16 cellular contexts compared by ENCODE assay signal in the genomic region with DNA sequence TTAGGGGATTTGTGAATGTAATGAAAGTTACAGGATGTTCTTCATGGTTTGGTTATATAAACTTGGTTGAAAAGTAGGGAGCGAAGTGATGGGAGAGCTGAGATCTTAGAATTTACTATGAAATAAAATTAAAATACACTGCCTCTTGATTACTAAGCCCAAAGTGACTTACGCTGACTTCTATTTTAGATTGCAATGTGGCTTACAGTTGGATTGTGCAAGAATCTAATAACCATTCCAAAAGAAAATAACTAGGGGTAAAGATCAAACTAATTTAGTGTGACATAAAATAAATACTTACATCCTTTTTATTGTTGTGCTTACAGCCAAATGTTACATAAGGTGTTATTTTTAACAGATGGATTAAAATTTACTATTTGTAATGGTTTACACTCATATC. TPM values are rescaled to one million over a fixed set of nuclear protein-coding genes. Genes with fewer than 3 reads are reported as not detected.
"Had no signal": no experiment of that assay in that cellular context is flagged by ENCODE, and none has a peak within 500 bp of the region (broad histone marks: within the 10 kb centered on the region; RNA-seq: fewer than 3 reads in every experiment).

No MANE protein-coding gene starts in this region.

- H3K4me3 ChIP-seq: prostate gland, sigmoid colon, upper lobe of right lung had no signal

- H3K9me3 Mint-ChIP-seq: activated CD4-positive, alpha-beta memory T cell treated with anti-CD3 and anti-CD28 coated beads for 36 hours; activated T-cell treated with anti-CD3 and anti-CD28 coated beads, Interleukin-2, amount 50 U/mL, for 72 hours; natural killer cell treated with Interleukin-12 subunit alpha and Interleukin-12 subunit beta and Interleukin-15 and Interleukin-18, amount 100 ng/mL, for 72 hours; stimulated activated naive CD8-positive, alpha-beta T cell treated with anti-CD3 and anti-CD28 coated beads, Interleukin-15, Interleukin-2, amounts not matched to agents 100 ng/mL and 50 ng/mL, for 24 hours had no signal

- H3K9me3 ChIP-seq: prostate gland, sigmoid colon, upper lobe of right lung had no signal

- H3K4me3 Mint-ChIP-seq: activated CD4-positive, alpha-beta memory T cell treated with anti-CD3 and anti-CD28 coated beads for 36 hours; activated T-cell treated with anti-CD3 and anti-CD28 coated beads, Interleukin-2, amount 50 U/mL, for 72 hours; natural killer cell treated with Interleukin-12 subunit alpha and Interleukin-12 subunit beta and Interleukin-15 and Interleukin-18, amount 100 ng/mL, for 72 hours; stimulated activated naive CD8-positive, alpha-beta T cell treated with anti-CD3 and anti-CD28 coated beads, Interleukin-15, Interleukin-2, amounts not matched to agents 100 ng/mL and 50 ng/mL, for 24 hours had no signal

- DNase-seq: activated CD4-positive, alpha-beta memory T cell treated with anti-CD3 and anti-CD28 coated beads for 36 hours; activated CD4-positive, CD25-positive, alpha-beta regulatory T cell treated with anti-CD3 and anti-CD28 coated beads, Interleukin-2, amount 50 U/mL, for 72 hours; activated gamma-delta T cell treated with Interleukin-2 at 50 U/mL for 16 hours; activated T-cell treated with anti-CD3 and anti-CD28 coated beads, Interleukin-2, amount 50 U/mL, for 72 hours; hypothalamus; left cardiac atrium; occipital lobe; sigmoid colon; stimulated activated CD4-positive, alpha-beta T cell treated with anti-CD3 and anti-CD28 coated beads, Interleukin-2, amount 100 ng/mL, for 48 hours; upper lobe of right lung had no signal

- H3K27ac Mint-ChIP-seq: activated CD4-positive, alpha-beta memory T cell treated with anti-CD3 and anti-CD28 coated beads for 36 hours; activated T-cell treated with anti-CD3 and anti-CD28 coated beads, Interleukin-2, amount 50 U/mL, for 72 hours; natural killer cell treated with Interleukin-12 subunit alpha and Interleukin-12 subunit beta and Interleukin-15 and Interleukin-18, amount 100 ng/mL, for 72 hours; stimulated activated naive CD8-positive, alpha-beta T cell treated with anti-CD3 and anti-CD28 coated beads, Interleukin-15, Interleukin-2, amounts not matched to agents 100 ng/mL and 50 ng/mL, for 24 hours had no signal

- H3K27me3 ChIP-seq: sigmoid colon, upper lobe of right lung had no signal

- H3K4me1 ChIP-seq: prostate gland, upper lobe of right lung had no signal

- H3K27me3 Mint-ChIP-seq: activated CD4-positive, alpha-beta memory T cell treated with anti-CD3 and anti-CD28 coated beads for 36 hours; natural killer cell treated with Interleukin-12 subunit alpha and Interleukin-12 subunit beta and Interleukin-15 and Interleukin-18, amount 100 ng/mL, for 72 hours; stimulated activated naive CD8-positive, alpha-beta T cell treated with anti-CD3 and anti-CD28 coated beads, Interleukin-15, Interleukin-2, amounts not matched to agents 100 ng/mL and 50 ng/mL, for 24 hours had no signal

- H3K36me3 ChIP-seq: prostate gland had no signal

- ATAC-seq: activated T-cell treated with anti-CD3 and anti-CD28 coated beads, Interleukin-2, amount 50 U/mL, for 72 hours; left cardiac atrium; natural killer cell treated with Interleukin-12 subunit alpha and Interleukin-12 subunit beta and Interleukin-15 and Interleukin-18, amount 100 ng/mL, for 72 hours; upper lobe of right lung had no signal

- H3K27ac ChIP-seq: prostate gland, sigmoid colon, upper lobe of right lung had no signal

RNA-seq across cellular contexts. Expression of gene WNT16, which starts 15.3 kb away (rescaled TPM):
- total RNA-seq: activated CD4-positive, alpha-beta memory T cell treated with anti-CD3 and anti-CD28 coated beads for 36 hours; activated T-cell treated with anti-CD3 and anti-CD28 coated beads, Interleukin-2, amount 50 U/mL, for 72 hours; endothelial cell of umbilical vein; glomerular endothelial cell; left cardiac atrium; lung microvascular endothelial cell; natural killer cell treated with Interleukin-12 subunit alpha and Interleukin-12 subunit beta and Interleukin-15 and Interleukin-18, amount 100 ng/mL, for 72 hours; upper lobe of right lung had no signal
- polyA plus RNA-seq: endothelial cell of umbilical vein had no signal
